ENCODE assay signal across 23 cellular contexts in genomic region chr12:131353826-131354225, GRCh38.
"Had no signal": no experiment of that assay in that cellular context is flagged by ENCODE, and none has a peak within 500 bp of the region (broad histone marks: within the 10 kb centered on the region; RNA-seq: fewer than 3 reads in every experiment).

No MANE protein-coding gene starts in this region.

- H3K4me1 Mint-ChIP-seq: activated B cell treated with CpG ODN at 0.5 μM for 24 hours, T-cell had no signal

- H3K9me3 ChIP-seq: esophagus muscularis mucosa, ovary, right lobe of liver, tibial nerve had no signal

- H3K27me3 ChIP-seq: ovary, right lobe of liver, tibial nerve had no signal

- H3K27ac ChIP-seq: esophagus muscularis mucosa, ovary, right lobe of liver, tibial nerve had no signal

- DNase-seq: activated B cell treated with CpG ODN at 0.5 μM for 24 hours; activated CD8-positive, alpha-beta memory T cell treated with anti-CD3 and anti-CD28 coated beads, Interleukin-2, amount 50 U/mL, for 4 hours; activated gamma-delta T cell treated with Interleukin-2 at 50 U/mL for 16 hours; activated naive CD4-positive, alpha-beta T cell treated with anti-CD3 and anti-CD28 coated beads, Interleukin-2, amount 50 U/mL, for 16 hours; activated T-cell treated with anti-CD3 and anti-CD28 coated beads, Interleukin-2, amount 50 U/mL, for 1 hour; amniotic stem cell; central memory CD4-positive, alpha-beta T cell; foreskin melanocyte; left cardiac atrium; mammary epithelial cell; naive B cell; nephron progenitor cell; ovary; right lobe of liver; stimulated activated CD4-positive, alpha-beta T cell treated with anti-CD3 and anti-CD28 coated beads, Interleukin-2, amount 100 ng/mL, for 48 hours; stimulated activated naive CD4-positive, alpha-beta T cell treated with Interleukin-2 at 50 U/mL for 16 hours; T-cell had no signal

- H3K4me3 Mint-ChIP-seq: activated B cell treated with CpG ODN at 0.5 μM for 24 hours; activated T-helper 1 cell treated with anti-CD3 and anti-CD28 coated beads, Interleukin-12 subunit alpha, Interleukin-12 subunit beta, Interleukin-2, Interleukin-4 antibody, amounts not matched to agents 30 ng/mL and 10 ng/mL and 1 ng/mL, durations not matched to agents 14 hours and 24 hours and 36 hours; dendritic cell treated with granulocyte-macrophage colony-stimulating factor and Interleukin-4, amounts not matched to agents 40 ng/mL and 50 ng/mL, for 4 days; naive B cell; nephron progenitor cell; T-cell; T-helper 2 cell treated with Interferon-gamma antibody and Interleukin-4, amounts not matched to agents 5 μg/mL and 100 μg/mL, for 36 hours had no signal

- H3K4me1 ChIP-seq: esophagus muscularis mucosa, right lobe of liver had no signal

- ATAC-seq: left cardiac atrium, right lobe of liver had no signal

- H3K36me3 Mint-ChIP-seq: naive B cell, T-cell had no signal

- H3K27ac Mint-ChIP-seq: activated B cell treated with CpG ODN at 0.5 μM for 24 hours; activated T-helper 1 cell treated with anti-CD3 and anti-CD28 coated beads, Interleukin-12 subunit alpha, Interleukin-12 subunit beta, Interleukin-2, Interleukin-4 antibody, amounts not matched to agents 30 ng/mL and 10 ng/mL and 1 ng/mL, durations not matched to agents 14 hours and 24 hours and 36 hours; dendritic cell treated with granulocyte-macrophage colony-stimulating factor and Interleukin-4, amounts not matched to agents 40 ng/mL and 50 ng/mL, for 4 days; naive B cell; nephron progenitor cell; progenitor cell of endocrine pancreas; T-cell; T-helper 2 cell treated with Interferon-gamma antibody and Interleukin-4, amounts not matched to agents 5 μg/mL and 100 μg/mL, for 36 hours had no signal

- H3K36me3 ChIP-seq: esophagus muscularis mucosa, ovary, right lobe of liver, tibial nerve had no signal

- H3K4me3 ChIP-seq: esophagus muscularis mucosa, ovary, right lobe of liver, tibial nerve had no signal

- H3K9me3 Mint-ChIP-seq: activated T-helper 1 cell treated with anti-CD3 and anti-CD28 coated beads, Interleukin-12 subunit alpha, Interleukin-12 subunit beta, Interleukin-2, Interleukin-4 antibody, amounts not matched to agents 30 ng/mL and 10 ng/mL and 1 ng/mL, durations not matched to agents 14 hours and 24 hours and 36 hours; nephron progenitor cell; T-cell; T-helper 2 cell treated with Interferon-gamma antibody and Interleukin-4, amounts not matched to agents 5 μg/mL and 100 μg/mL, for 36 hours had no signal
